In the genomic region with DNA sequence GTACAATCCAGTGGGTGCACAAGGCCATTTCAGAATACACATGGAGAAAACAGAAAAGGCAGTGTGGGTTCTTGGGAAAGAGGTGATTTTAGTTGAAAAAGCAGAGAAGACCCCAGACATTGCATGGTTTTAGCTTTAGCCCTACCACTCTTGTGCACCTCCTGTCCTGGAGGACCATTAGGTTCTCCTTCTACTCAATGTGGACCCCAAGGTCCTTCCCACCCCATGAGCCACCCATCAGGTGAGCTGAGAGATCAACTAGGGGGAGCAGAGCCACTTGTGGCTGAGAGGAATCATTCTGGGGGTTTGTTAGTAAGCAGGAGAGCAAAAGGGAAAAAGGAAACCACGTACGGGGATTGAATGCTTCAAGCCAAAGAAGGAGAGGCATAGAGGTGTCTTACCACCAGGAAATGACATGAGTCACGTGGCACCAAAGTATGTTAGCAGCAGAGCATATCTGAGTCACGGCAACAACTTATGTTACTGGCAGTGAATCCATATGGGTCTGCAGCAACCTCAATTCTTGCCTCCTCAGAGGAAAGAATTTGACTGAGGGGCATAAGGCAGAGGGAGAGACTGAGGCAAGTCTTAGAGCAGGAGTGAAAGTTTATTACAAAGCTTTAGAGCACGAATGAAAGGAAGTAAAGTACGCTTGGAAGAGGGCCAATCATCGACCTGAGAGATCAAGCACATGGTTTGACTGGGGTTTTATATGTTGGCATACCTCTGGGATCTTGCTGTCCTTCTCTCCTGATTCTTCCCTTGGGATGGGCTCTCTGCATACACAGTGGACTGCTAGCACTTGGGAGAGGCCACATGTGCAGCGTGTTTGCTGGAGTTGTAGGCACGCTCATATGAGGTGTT, we compare ENCODE assay signal across 9 cellular contexts.
DNase-seq lines count a peak whose midpoint lies in the region; ATAC-seq and TF ChIP-seq lines count a peak whose summit lies in the region.
"Had no signal": no experiment of that assay in that cellular context is flagged by ENCODE, and none has a peak within 500 bp of the region (broad histone marks: within the 10 kb centered on the region; RNA-seq: fewer than 3 reads in every experiment).

No MANE protein-coding gene starts in this region.

- POLR2A ChIA-PET in AG04450 (lab: Yijun Ruan, JAX) = no interaction called here

- H3K27ac ChIP-seq in AG04450 (ENCODE audit: low read depth, low read length) (no peak overlapping the region), heart right ventricle (no peak overlapping the region)
- H3K27ac ChIP-seq: heart left ventricle had no signal

- H3K4me3 ChIP-seq in AG04450 (ENCODE audit: low read depth, low read length) (no peak overlapping the region), heart right ventricle (no peak overlapping the region)
- H3K4me3 ChIP-seq: heart left ventricle had no signal

- TF ChIP-seq CTCF in AG04450 (IDR thresholded peaks at IDR 0.05; ENCODE audit: low read depth, low read length) (no peak), type B pancreatic cell (conservative IDR thresholded peaks at IDR 0.05) (no peak), heart right ventricle (IDR thresholded peaks at IDR 0.05) (no peak)

- ATAC-seq in left lobe of liver = peak; percentile 35
- ATAC-seq in GM19455 (IDR thresholded peaks at IDR 0.05; ENCODE audit: unreplicated experiment) = no peak
- no peak for ATAC-seq in heart right ventricle

- peaks cover 26% of the 10 kb centered on the region for H3K27me3 Mint-ChIP-seq in type B pancreatic cell

- DNase-seq in AG04450 (ENCODE audit: low read depth, low spot score) = peak; percentile 7
- DNase-seq in HT-29 (ENCODE audit: low spot score) = peak; percentile 25
- DNase-seq in activated CD8-positive, alpha-beta memory T cell treated with anti-CD3 and anti-CD28 coated beads for 24 hours = peak; percentile 66
- no peak for DNase-seq in left lobe of liver (ENCODE audit: low spot score)
- DNase-seq in type B pancreatic cell (ENCODE audit: extremely low spot score, unreplicated experiment) = no peak
- DNase-seq in heart right ventricle = no peak
- DNase-seq in OCI-M2 (lab: John Stamatoyannopoulos, UW; ENCODE audit: unreplicated experiment) = no peak

- H3K9me3 ChIP-seq in AG04450 (ENCODE audit: control insufficient read depth, insufficient read depth, low read length) = no peaks in the 10 kb centered on the region
- no peaks in the 10 kb centered on the region for H3K9me3 ChIP-seq in heart right ventricle
- H3K9me3 ChIP-seq: heart left ventricle had no signal

- no peaks in the 10 kb centered on the region for H3K9me3 Mint-ChIP-seq in type B pancreatic cell

- no peaks in the 10 kb centered on the region for H3K36me3 ChIP-seq in heart right ventricle
- H3K36me3 ChIP-seq: heart left ventricle had no signal

- no peaks in the 10 kb centered on the region for H3K36me3 Mint-ChIP-seq in type B pancreatic cell

- intact Hi-C loops in heart right ventricle (cut with DNase I) = loop anchor here in 3 of 10 donors (5.0 to 10.0 kb wide), 3 partner anchors 148 to 168 kb away; partner anchors contain the start of gene ZBTB39 (in 1 of the 3)

- WGBS in heart right ventricle, 2 donors = 73 to 82% methylated on average over 9 of the region's 9 CpGs

- CTCF ChIA-PET in AG04450 (lab: Charles Lee) = no interaction called here

- H3K27me3 ChIP-seq in AG04450 (ENCODE audit: control insufficient read depth, insufficient read depth, low read length) (peaks cover 9% of the 10 kb centered on the region), heart right ventricle (no peaks in the 10 kb centered on the region)
- H3K27me3 ChIP-seq: heart left ventricle had no signal

- peaks cover 25% of the 10 kb centered on the region for H3K4me1 Mint-ChIP-seq in type B pancreatic cell (ENCODE audit: unreplicated experiment)

- H3K4me3 Mint-ChIP-seq in type B pancreatic cell = no peak overlapping the region

- H3K27ac Mint-ChIP-seq in type B pancreatic cell = no peak overlapping the region

- H3K4me1 ChIP-seq in heart right ventricle = peaks cover 0 to 34% (median 17%) of the 10 kb centered on the region in 9 donors

Comparison
In these comparisons a context has a peak if more than half of its experiments do, and no peak if none do; other contexts are left out.
1. DNase-seq: peak in AG04450 (single experiment), HT-29 (single experiment) and activated CD8-positive, alpha-beta memory T cell treated with anti-CD3 and anti-CD28 coated beads for 24 hours (single experiment); none in left lobe of liver (single experiment), type B pancreatic cell (single experiment), heart right ventricle (0 of 2) and OCI-M2 (single experiment).